In the genomic region with DNA sequence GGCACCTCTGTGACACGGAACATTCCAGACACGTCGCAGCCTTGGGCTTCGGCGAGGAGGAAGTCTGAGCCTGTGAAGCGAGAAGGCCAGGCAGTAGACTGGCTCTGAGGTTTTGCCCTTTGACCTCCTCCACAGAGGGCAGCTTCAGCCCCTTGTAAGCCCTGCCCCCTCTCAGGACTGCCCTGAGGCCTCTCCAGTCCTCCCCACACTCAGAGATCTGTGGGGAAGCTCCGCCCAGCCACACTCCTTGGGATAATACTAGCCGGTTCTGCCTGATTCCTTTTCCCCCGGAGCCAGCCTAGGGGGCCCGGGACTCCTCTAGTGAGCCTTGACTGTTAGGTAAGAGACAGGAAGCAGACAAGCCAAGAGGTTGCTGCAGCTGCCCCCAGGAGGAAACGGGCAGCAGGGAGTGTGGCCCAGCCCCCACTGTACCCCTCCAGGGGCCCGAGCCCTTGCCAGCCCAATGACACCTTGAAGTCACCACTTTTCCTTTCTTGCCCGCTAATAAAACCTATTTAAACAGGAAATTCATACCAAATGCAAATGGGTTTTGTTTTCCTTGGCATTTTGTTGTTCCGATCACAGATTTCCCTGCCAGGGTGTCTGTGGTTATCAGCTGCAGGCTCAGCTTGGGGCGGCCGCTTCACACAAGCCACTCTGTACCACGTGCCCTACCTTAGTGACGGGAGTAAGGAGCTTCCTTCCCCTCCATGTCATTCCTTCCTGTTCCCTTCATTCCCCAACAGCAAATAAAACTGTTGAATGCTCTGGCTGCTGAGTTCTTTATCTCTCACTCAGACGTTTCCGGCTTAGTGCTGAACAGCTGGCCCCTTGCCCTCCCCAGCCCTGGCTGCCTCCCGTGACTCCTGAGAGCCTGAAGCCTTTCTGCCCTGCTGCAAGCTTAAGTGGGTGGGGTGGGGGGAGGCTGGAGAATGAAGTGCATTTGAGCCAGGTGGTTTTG, we compare ENCODE assay signal across 8 cellular contexts.
DNase-seq lines count a peak whose midpoint lies in the region; ATAC-seq and TF ChIP-seq lines count a peak whose summit lies in the region.

No MANE protein-coding gene starts in this region.

- peak overlapping the region; percentile 13 for H3K18ac ChIP-seq in trophoblast cell (ENCODE audit: low read length)

- H3K4me2 ChIP-seq in trophoblast cell (ENCODE audit: low read length), result peak overlapping the region; percentile 64

- DNase-seq in AG09309 (ENCODE audit: low read depth), result peak; percentile 50
- DNase-seq in GM13976 (ENCODE audit: low spot score), result peak; percentile 57
- peak; percentile 92 for DNase-seq in NCI-H2196 (lab: John Stamatoyannopoulos, UW; ENCODE audit: unreplicated experiment)
- DNase-seq in Right ventricle myocardium superior, result peak; percentile 89
- DNase-seq in trophoblast cell, result peak; percentile 99 to 100
- DNase-seq in GM19240 (ENCODE audit: insufficient read length, low spot score), result no peak

- H3K4me3 ChIP-seq in AG09309 (ENCODE audit: control insufficient read depth, low read depth, low read length) (peak overlapping the region; percentile 3; the same call in 1 of the 2 replicates), trophoblast cell (ENCODE audit: low read depth, low read length) (no peak overlapping the region)

- no CpG with 5 or more reads among the region's 21 CpGs for WGBS in trophoblast cell (ENCODE audit: extremely low coverage, insufficient coverage, insufficient read length)

- H3K9me3 Mint-ChIP-seq in activated naive CD8-positive, alpha-beta T cell (ENCODE audit: low read depth), result no peaks in the 10 kb centered on the region

- H3K27me3 ChIP-seq in trophoblast cell (ENCODE audit: insufficient read depth, low read length), result no peaks in the 10 kb centered on the region

- H3K23ac ChIP-seq in trophoblast cell (ENCODE audit: low read length), result no peak overlapping the region

- peak overlapping the region; percentile 49 for H4K91ac ChIP-seq in trophoblast cell (ENCODE audit: low read depth, low read length)

- TF ChIP-seq CTCF in AG09309 (IDR thresholded peaks at IDR 0.05; ENCODE audit: control insufficient read depth, insufficient read depth, low read depth, low read length, missing control alignments) (no peak), GM13976 (IDR thresholded peaks at IDR 0.05; ENCODE audit: borderline replicate concordance, control extremely low read depth, extremely low read depth, insufficient read depth, missing control alignments) (peak; percentile 3)

- no peaks in the 10 kb centered on the region for H3K36me3 ChIP-seq in trophoblast cell (ENCODE audit: control insufficient read depth in 1 of 2, insufficient read depth in 2 of 2, low read length in 2 of 2)

- H3K79me2 ChIP-seq in trophoblast cell (ENCODE audit: control insufficient read depth, insufficient read depth, low read length, poor library complexity), result peaks cover 1% of the 10 kb centered on the region

- H4K12ac ChIP-seq in trophoblast cell (ENCODE audit: low read depth, low read length), result peak overlapping the region; percentile 13

- peaks cover 28 to 32% of the 10 kb centered on the region in 2 experiments for H3K4me1 ChIP-seq in trophoblast cell (ENCODE audit: control insufficient read depth in 1 of 2, insufficient read depth in 2 of 2, low read length in 2 of 2)

- in situ Hi-C loops in GM13976 (cut with MboI; ENCODE audit: low sequenced_read_pairs, unreplicated experiment), result no loop called here

- peaks cover 3% of the 10 kb centered on the region for H3K9me3 ChIP-seq in trophoblast cell (ENCODE audit: insufficient read depth, low read depth, low read length)

- H3K27ac ChIP-seq in trophoblast cell (ENCODE audit: low read depth, low read length), result peak overlapping the region; percentile 98

- peak overlapping the region; percentile 28 for H3K14ac ChIP-seq in trophoblast cell (ENCODE audit: low read length)

- no peak overlapping the region for H2AFZ ChIP-seq in trophoblast cell (ENCODE audit: insufficient read depth, low read length, poor library complexity)

- H4K8ac ChIP-seq in trophoblast cell (ENCODE audit: low read depth, low read length), result peak overlapping the region; percentile 27

- peak overlapping the region; percentile 75 for H2BK5ac ChIP-seq in trophoblast cell (ENCODE audit: low read depth, low read length, poor library complexity)

- no peak overlapping the region for H3K9ac ChIP-seq in trophoblast cell (ENCODE audit: low read length)

- peak overlapping the region; percentile 64 for H3K27ac Mint-ChIP-seq in activated naive CD8-positive, alpha-beta T cell

- ATAC-seq in HG02973 (IDR thresholded peaks at IDR 0.05; ENCODE audit: unreplicated experiment), result peak; percentile 51
- peak; percentile 88 for ATAC-seq in Right ventricle myocardium superior (ENCODE audit: poor library complexity)

- intact Hi-C loops in Right ventricle myocardium superior (cut with DNase I), result loop anchor here (10.0 kb wide), 2 partner anchors 95 to 125 kb away; partner anchors contain the start of gene CABLES1

- peaks cover 6% of the 10 kb centered on the region for H3K36me3 Mint-ChIP-seq in activated naive CD8-positive, alpha-beta T cell

- H3K4ac ChIP-seq in trophoblast cell (ENCODE audit: low read depth, low read length), result no peak overlapping the region

- H2AK5ac ChIP-seq in trophoblast cell (ENCODE audit: low read length), result no peak overlapping the region

- peak overlapping the region; percentile 81 for H2BK120ac ChIP-seq in trophoblast cell (ENCODE audit: insufficient read depth, low read length, poor library complexity)

- peaks cover 33% of the 10 kb centered on the region for H3K4me1 Mint-ChIP-seq in activated naive CD8-positive, alpha-beta T cell (ENCODE audit: low read depth)

- H3K79me1 ChIP-seq in trophoblast cell (ENCODE audit: low read length), result peaks cover 20% of the 10 kb centered on the region

- no peaks in the 10 kb centered on the region for H3K27me3 Mint-ChIP-seq in activated naive CD8-positive, alpha-beta T cell

- H3K4me3 Mint-ChIP-seq in activated naive CD8-positive, alpha-beta T cell, result peak overlapping the region; percentile 76

- peak overlapping the region; percentile 21 for H2BK12ac ChIP-seq in trophoblast cell (ENCODE audit: low read length)
